Comparison of ENCODE assay signal across 15 cellular contexts in genomic region chr14:100524233-100524932, GRCh38.
DNase-seq lines count a peak whose midpoint lies in the region; ATAC-seq and FAIRE-seq lines count a peak whose summit lies in the region.
"Had no signal": no experiment of that assay in that cellular context is flagged by ENCODE, and none has a peak within 500 bp of the region (broad histone marks: within the 10 kb centered on the region; RNA-seq: fewer than 3 reads in every experiment).

No MANE protein-coding gene starts in this region.

- no peak for FAIRE-seq in GM19239 (lab: Jason Lieb, UNC)
- FAIRE-seq: A204.1 had no signal

- no peak for ATAC-seq in HG02973 (IDR thresholded peaks at IDR 0.05; ENCODE audit: unreplicated experiment)
- ATAC-seq: activated CD8-positive, alpha-beta T cell treated with anti-CD3 and anti-CD28 coated beads, Interleukin-2, amount 10 ng/mL, durations not matched to agents 7 days and 5 days had no signal

- DNase-seq in NCI-H2171 treated with DMSO at 0.1 percent for 48 hours (lab: John Stamatoyannopoulos, UW) (peak; percentile 20), NCI-H2171 (lab: John Stamatoyannopoulos, UW) (no peak), AG20443 (ENCODE audit: low spot score) (peak; percentile 4), NCI-H1694 treated with DMSO at 0.1 percent for 48 hours (lab: John Stamatoyannopoulos, UW) (peak; percentile 59), iPS-NIHi7 (ENCODE audit: extremely low spot score) (peak; percentile 6), GM19239 (ENCODE audit: insufficient read length, low spot score) (no peak), NCI-H2107 (lab: John Stamatoyannopoulos, UW) (no peak)
- DNase-seq: activated naive CD8-positive, alpha-beta T cell treated with anti-CD3 and anti-CD28 coated beads for 36 hours; COR-L47; effector CD8-positive, alpha-beta T cell; KG1; NCI-H345 had no signal

Comparison
In these comparisons a context has a peak if more than half of its experiments do, and no peak if none do; other contexts are left out.
1. DNase-seq: peak in NCI-H2171 treated with DMSO at 0.1 percent for 48 hours (single experiment), AG20443 (single experiment), NCI-H1694 treated with DMSO at 0.1 percent for 48 hours (single experiment) and iPS-NIHi7 (single experiment); none in NCI-H2171 (single experiment), GM19239 (single experiment) and NCI-H2107 (single experiment).